ENCODE assay signal across 1 cellular context in the genomic region with DNA sequence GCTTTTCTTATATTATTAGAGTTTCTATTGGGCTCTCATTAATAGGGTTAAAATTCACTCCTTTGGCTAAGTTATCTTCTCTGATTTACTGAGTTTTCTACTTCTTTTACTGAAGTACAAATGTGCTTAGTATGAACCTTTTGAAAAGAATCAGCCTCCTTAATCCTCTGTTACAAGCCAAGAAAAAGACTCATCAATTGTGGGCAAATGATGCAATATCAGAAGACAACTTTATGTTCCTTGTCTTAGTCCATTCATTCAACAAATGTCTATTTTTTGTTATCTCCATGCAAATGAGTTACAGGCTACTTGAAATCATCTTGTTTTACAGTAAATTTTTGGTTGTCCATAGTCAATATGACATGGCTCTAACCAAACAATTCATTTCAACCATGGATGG.
A peak's percentile ranks its signal among the peaks of the same experiment; 100 is the strongest.
TF ChIP-seq lines count a peak whose summit lies in the region.

No MANE protein-coding gene starts in this region.

TF ChIP-seq in HepG2, 621 proteins besides CTCF, POLR2A, EP300 and RAD21:
- peak; percentile 17; the same call in 1 of the 2 replicates for TF ChIP-seq ATF7 (IDR thresholded peaks at IDR 0.05)
- TF ChIP-seq ATF7 (CRISPR knock-in tag; IDR thresholded peaks at IDR 0.05): no peak
- TF ChIP-seq, protein P1, sequence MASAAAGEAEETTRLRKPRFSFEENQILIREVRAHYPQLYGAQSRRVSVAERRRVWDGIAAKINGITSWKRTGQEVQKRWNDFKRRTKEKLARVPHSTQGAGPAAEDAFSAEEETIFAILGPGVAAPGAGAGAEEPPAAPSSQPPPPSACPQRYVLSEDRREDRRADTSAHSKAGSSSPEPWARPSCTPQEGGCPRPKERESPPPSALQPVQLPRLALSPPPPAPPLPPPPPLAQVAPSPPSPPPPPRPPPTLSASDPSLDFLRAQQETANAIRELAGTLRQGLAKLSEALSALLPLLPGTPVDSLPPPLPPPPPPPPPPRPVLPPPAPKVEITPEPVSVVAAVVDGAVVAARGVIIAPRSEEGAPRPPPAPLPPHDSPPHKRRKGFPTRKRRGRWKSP (CRISPR knock-in tag; IDR thresholded peaks at IDR 0.05): no peak
